ENCODE assay signal across 9 cellular contexts in genomic region chr17:21683897-21684296, GRCh38. TPM values are rescaled to one million over a fixed set of nuclear protein-coding genes. Genes with fewer than 3 reads are reported as not detected.
A peak's percentile ranks its signal among the peaks of the same experiment; 100 is the strongest.
DNase-seq lines count a peak whose midpoint lies in the region; ATAC-seq and TF ChIP-seq lines count a peak whose summit lies in the region.
"Not testable (repeated sequence)": the region's sequence is repeated elsewhere in the genome, so short reads cannot be mapped to it uniquely, and the experiment has no call there.
"Had no signal": no experiment of that assay in that cellular context is flagged by ENCODE, and none has a peak within 500 bp of the region (broad histone marks: within the 10 kb centered on the region; RNA-seq: fewer than 3 reads in every experiment).

No MANE protein-coding gene starts in this region.

- H3K27me3 ChIP-seq in RWPE2 (ENCODE audit: insufficient read depth, poor library complexity, severe bottlenecking); upper lobe of right lung: not testable (repeated sequence)

- TF ChIP-seq CTCF in RWPE2 (IDR thresholded peaks at IDR 0.05; ENCODE audit: poor library complexity, severe bottlenecking); upper lobe of right lung (IDR thresholded peaks at IDR 0.05): not testable (repeated sequence)

- not testable (repeated sequence) for H3K27ac ChIP-seq in RWPE2 (ENCODE audit: poor library complexity, severe bottlenecking); upper lobe of right lung

- DNase-seq in RWPE2 (ENCODE audit: low spot score) (peak; percentile 27), cardiac septum (ENCODE audit: low spot score) (peak; percentile 12), posterior vena cava (ENCODE audit: low spot score) (peak; percentile 64), upper lobe of right lung (peak; percentile 12)

- not testable (repeated sequence) for ATAC-seq in RWPE2 (ENCODE audit: low read depth); upper lobe of right lung

- H3K4me1 ChIP-seq in RWPE2 (ENCODE audit: insufficient read depth, poor library complexity, severe bottlenecking); upper lobe of right lung: not testable (repeated sequence)

- not testable (repeated sequence) for H3K9me3 ChIP-seq in RWPE2 (ENCODE audit: severe bottlenecking); upper lobe of right lung

- H3K36me3 ChIP-seq in RWPE2 (ENCODE audit: low read depth); upper lobe of right lung: not testable (repeated sequence)

- intact Hi-C loops in cardiac septum (cut with DNase I); posterior vena cava (cut with DNase I); upper lobe of right lung (cut with DNase I): not testable (repeated sequence)

- not testable (repeated sequence) for H3K4me3 ChIP-seq in RWPE2 (ENCODE audit: severe bottlenecking); upper lobe of right lung

RNA-seq across cellular contexts. Expression of gene KCNJ18, which starts 8.4 kb away (rescaled TPM):
- not detected for total RNA-seq in cardiac septum
- not detected for total RNA-seq in posterior vena cava
- not detected for total RNA-seq in upper lobe of right lung
- total RNA-seq: A673; Caco-2; Calu3; CD4-positive, alpha-beta T cell; CD8-positive, alpha-beta T cell had no signal

Comparison
In these comparisons a context has a peak if more than half of its experiments do, and no peak if none do; other contexts are left out.
1. DNase-seq: peak in every context shown above with its lines; median percentile 64 in posterior vena cava; 27 in RWPE2; 12 in cardiac septum; 12 in upper lobe of right lung.